ENCODE assay signal across 22 cellular contexts in genomic region chr4:6157926-6158325, GRCh38. TPM values are rescaled to one million over a fixed set of nuclear protein-coding genes. Genes with fewer than 3 reads are reported as not detected.
"Had no signal": no experiment of that assay in that cellular context is flagged by ENCODE, and none has a peak within 500 bp of the region (broad histone marks: within the 10 kb centered on the region; RNA-seq: fewer than 3 reads in every experiment).

No MANE protein-coding gene starts in this region.

- DNase-seq: MV-4-11, NCI-H1048, NCI-H1105, NCI-H1417, NCI-H146, NCI-H1694 treated with DMSO at 0.1 percent for 48 hours, NCI-H1930, NCI-H2081, NCI-H2107, NCI-H2227 treated with DMSO at 0.1 percent for 48 hours, NCI-H524 treated with DMSO at 0.1 percent for 48 hours, NCI-H69, NCI-H774, RPMI8226, SHP77 treated with DMSO at 0.1 percent for 48 hours, SJCRH30 had no signal

- H3K9me3 ChIP-seq: SJCRH30 had no signal

- H3K9ac ChIP-seq: KMS-11 had no signal

- H3K4me3 ChIP-seq: K562, SJCRH30 had no signal

- ATAC-seq: K562, SK-N-SH treated with all-trans-retinoic acid at 6 μM for 48 hours had no signal

- H3K4me2 ChIP-seq: KMS-11 had no signal

- H3K4me1 ChIP-seq: SJCRH30 had no signal

- H3K36me3 ChIP-seq: SJCRH30 had no signal

- H3K27ac ChIP-seq: HL-60, KMS-11, SJCRH30 had no signal

RNA-seq across cellular contexts. Expression of gene JAKMIP1, which starts 42.4 kb away (rescaled TPM):
- total RNA-seq: K562, LHCN-M2, MCF 10A, SJCRH30 had no signal
